Comparison of ENCODE assay signal across 1 cellular context in genomic region chr19:7888145-7888825, GRCh38.
TF ChIP-seq lines count a peak whose summit lies in the region.

Gene LRRC8E, plus strand, starts transcription at chr19:7888510. Its CDS starts 7,094 bp downstream, at chr19:7895604.

TF ChIP-seq in K562, 482 proteins besides CTCF, POLR2A, EP300 and RAD21 (continued from another document and continues in another):
- no peak for TF ChIP-seq ZNF311 (CRISPR knock-in tag; IDR thresholded peaks at IDR 0.05)
- no peak for TF ChIP-seq PPARD (CRISPR knock-in tag; IDR thresholded peaks at IDR 0.05)
- TF ChIP-seq U2AF1 (optimal IDR thresholded peaks at IDR 0.05; ENCODE audit: low read depth, low read length) = no peak
- TF ChIP-seq PHTF2 (CRISPR knock-in tag; IDR thresholded peaks at IDR 0.05) = no peak
- TF ChIP-seq MYNN (IDR thresholded peaks at IDR 0.05) = no peak
- TF ChIP-seq MYNN (CRISPR knock-in tag; IDR thresholded peaks at IDR 0.05) = no peak
- TF ChIP-seq TCF7L2 (IDR thresholded peaks at IDR 0.05; ENCODE audit: low read depth, low read length) = no peak
- no peak for TF ChIP-seq ZZZ3 (IDR thresholded peaks at IDR 0.05)
- TF ChIP-seq TEAD4 (IDR thresholded peaks at IDR 0.05; ENCODE audit: low read length) = no peak
- no peak for TF ChIP-seq TEAD4 (CRISPR knock-in tag; IDR thresholded peaks at IDR 0.05; ENCODE audit: borderline replicate concordance)
- TF ChIP-seq ZBTB7A (IDR thresholded peaks at IDR 0.05; ENCODE audit: borderline replicate concordance, control insufficient read depth, low read depth, low read length) = peak; percentile 91
- TF ChIP-seq ATF3 (IDR thresholded peaks at IDR 0.05) = peak; percentile 72
- 0 out of 2 replicates have a peak, but pooled peaks have one; percentile 30 for TF ChIP-seq ATF3 (CRISPR knock-in tag; conservative IDR thresholded peaks at IDR 0.05)
- TF ChIP-seq ZNF140 (CRISPR knock-in tag; IDR thresholded peaks at IDR 0.05) = no peak
- 0 out of 2 replicates have a peak, but pooled peaks have one; percentile 32 for TF ChIP-seq NR1H2 (CRISPR knock-in tag; IDR thresholded peaks at IDR 0.05)
- no peak for TF ChIP-seq EWSR1 (IDR thresholded peaks at IDR 0.05; ENCODE audit: borderline replicate concordance, low read depth, partially characterized antibody)
- TF ChIP-seq CBX8 (IDR thresholded peaks at IDR 0.05; ENCODE audit: borderline replicate concordance, extremely low read depth, low read depth, low read length, poor library complexity, severe bottlenecking) = no peak
- no peak for TF ChIP-seq DEAF1 (CRISPR knock-in tag; IDR thresholded peaks at IDR 0.05)
- no peak for TF ChIP-seq PREB (CRISPR knock-in tag; IDR thresholded peaks at IDR 0.05)
- no peak for TF ChIP-seq DNMT1 (IDR thresholded peaks at IDR 0.05)
- no peak for TF ChIP-seq TAF7 (tag; IDR thresholded peaks at IDR 0.05)
- TF ChIP-seq SMAD4 (CRISPR knock-in tag; conservative IDR thresholded peaks at IDR 0.05) = 0 out of 2 replicates have a peak, but pooled peaks have one; percentile 34
- TF ChIP-seq MAX (CRISPR knock-in tag; IDR thresholded peaks at IDR 0.05) = 0 out of 2 replicates have a peak, but pooled peaks have one; percentile 25
- TF ChIP-seq TAF1 (IDR thresholded peaks at IDR 0.05; ENCODE audit: control insufficient read depth, extremely low read depth, insufficient read depth, low read length, severe bottlenecking) = peak; percentile 60
- TF ChIP-seq ETS1 (conservative IDR thresholded peaks at IDR 0.05; ENCODE audit: control insufficient read depth, low read depth, low read length) = peak; percentile 65; the same call in 1 of the 2 replicates
- TF ChIP-seq SMARCB1 (IDR thresholded peaks at IDR 0.05; ENCODE audit: insufficient read length, low read depth) = no peak
- TF ChIP-seq PHB2 (IDR thresholded peaks at IDR 0.05; ENCODE audit: low read depth) = no peak
- peak; percentile 79 for TF ChIP-seq SUPT5H (IDR thresholded peaks at IDR 0.05)
- no peak for TF ChIP-seq ZNF407 (IDR thresholded peaks at IDR 0.05; ENCODE audit: low read depth)
- no peak for TF ChIP-seq BDP1 (IDR thresholded peaks at IDR 0.05; ENCODE audit: insufficient read depth, insufficient read length)
- TF ChIP-seq TRIM28 (IDR thresholded peaks at IDR 0.05) = no peak
- TF ChIP-seq HOMEZ (CRISPR knock-in tag; IDR thresholded peaks at IDR 0.05) = no peak
- TF ChIP-seq CTBP1 (IDR thresholded peaks at IDR 0.05; ENCODE audit: borderline replicate concordance) = peak; percentile 14; the same call in 1 of the 2 replicates
- no peak; the same call in 1 of the 2 replicates for TF ChIP-seq GABPB1 (CRISPR knock-in tag; IDR thresholded peaks at IDR 0.05)
- TF ChIP-seq ZNF133 (CRISPR knock-in tag; IDR thresholded peaks at IDR 0.05) = no peak
- TF ChIP-seq STAG1 (CRISPR knock-in tag; IDR thresholded peaks at IDR 0.05; ENCODE audit: borderline replicate concordance) = no peak
- no peak for TF ChIP-seq ZBTB49 (CRISPR knock-in tag; IDR thresholded peaks at IDR 0.05; ENCODE audit: borderline replicate concordance)
- TF ChIP-seq SRSF7 (optimal IDR thresholded peaks at IDR 0.05; ENCODE audit: low read depth, low read length) = no peak
- TF ChIP-seq SREBF1 (IDR thresholded peaks at IDR 0.05; ENCODE audit: borderline replicate concordance, low read depth, low read length) = no peak
- TF ChIP-seq ZNF23 (CRISPR knock-in tag; IDR thresholded peaks at IDR 0.05) = no peak
- TF ChIP-seq ZNF57 (CRISPR knock-in tag; IDR thresholded peaks at IDR 0.05) = no peak
- TF ChIP-seq FOXM1 (IDR thresholded peaks at IDR 0.05; ENCODE audit: low read depth) = no peak
- no peak for TF ChIP-seq FOXM1 (CRISPR knock-in tag; IDR thresholded peaks at IDR 0.05; ENCODE audit: low read depth)
- 0 out of 2 replicates have a peak, but pooled peaks have one; percentile 37 for TF ChIP-seq ARID3B (CRISPR knock-in tag; IDR thresholded peaks at IDR 0.05; ENCODE audit: borderline replicate concordance)
- no peak for TF ChIP-seq NFXL1 (CRISPR knock-in tag; IDR thresholded peaks at IDR 0.05)
- TF ChIP-seq ZNF707 (CRISPR knock-in tag; conservative IDR thresholded peaks at IDR 0.05) = no peak
- TF ChIP-seq DDX20 (tag; IDR thresholded peaks at IDR 0.05; ENCODE audit: low read depth) = no peak
- no peak for TF ChIP-seq ZNF121 (CRISPR knock-in tag; conservative IDR thresholded peaks at IDR 0.05)
- no peak for TF ChIP-seq KDM4B (IDR thresholded peaks at IDR 0.05; ENCODE audit: borderline replicate concordance in 2 of 2, low read depth in 1 of 2)
- no peak for TF ChIP-seq MCM2 (IDR thresholded peaks at IDR 0.05; ENCODE audit: low read depth)
- no peak for TF ChIP-seq PTRF (tag; IDR thresholded peaks at IDR 0.05)
- no peak for TF ChIP-seq ZNF551 (CRISPR knock-in tag; IDR thresholded peaks at IDR 0.05)
